Comparison of ENCODE assay signal across 1 cellular context in genomic region chr16:15055141-15056053, GRCh38.
TF ChIP-seq lines count a peak whose summit lies in the region.

No MANE protein-coding gene starts in this region.

TF ChIP-seq in HEK293, 187 proteins besides CTCF, POLR2A, EP300 and RAD21 (continued from another document):
- 0 out of 2 replicates have a peak, but pooled peaks have one; percentile 42 for TF ChIP-seq KLF17 (tag by site-specific recombination; IDR thresholded peaks at IDR 0.05)
- peak; percentile 84 for TF ChIP-seq ZNF580 (tag by site-specific recombination; IDR thresholded peaks at IDR 0.05)
- TF ChIP-seq KLF8 (tag by site-specific recombination; IDR thresholded peaks at IDR 0.05), result peak; percentile 40; the same call in 1 of the 2 replicates
- no peak for TF ChIP-seq ZBTB48 (tag by site-specific recombination; IDR thresholded peaks at IDR 0.05)
- TF ChIP-seq SALL2 (tag by site-specific recombination; IDR thresholded peaks at IDR 0.05; ENCODE audit: borderline replicate concordance), result no peak
- peak; percentile 25; the same call in 1 of the 2 replicates for TF ChIP-seq ZXDB (tag by site-specific recombination; IDR thresholded peaks at IDR 0.05)
- 0 out of 2 replicates have a peak, but pooled peaks have one; percentile 10 for TF ChIP-seq KLF7 (tag by site-specific recombination; IDR thresholded peaks at IDR 0.05; ENCODE audit: borderline replicate concordance)
- TF ChIP-seq ZNF335 (tag by site-specific recombination; conservative IDR thresholded peaks at IDR 0.05), result peak; percentile 44; the same call in 1 of the 2 replicates
- TF ChIP-seq, protein P1, sequence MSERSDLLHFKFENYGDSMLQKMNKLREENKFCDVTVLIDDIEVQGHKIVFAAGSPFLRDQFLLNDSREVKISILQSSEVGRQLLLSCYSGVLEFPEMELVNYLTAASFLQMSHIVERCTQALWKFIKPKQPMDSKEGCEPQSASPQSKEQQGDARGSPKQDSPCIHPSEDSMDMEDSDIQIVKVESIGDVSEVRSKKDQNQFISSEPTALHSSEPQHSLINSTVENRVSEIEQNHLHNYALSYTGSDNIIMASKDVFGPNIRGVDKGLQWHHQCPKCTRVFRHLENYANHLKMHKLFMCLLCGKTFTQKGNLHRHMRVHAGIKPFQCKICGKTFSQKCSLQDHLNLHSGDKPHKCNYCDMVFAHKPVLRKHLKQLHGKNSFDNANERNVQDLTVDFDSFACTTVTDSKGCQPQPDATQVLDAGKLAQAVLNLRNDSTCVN (tag by site-specific recombination; optimal IDR thresholded peaks at IDR 0.05), result peak; percentile 13
- TF ChIP-seq PRDM1 (tag by site-specific recombination; IDR thresholded peaks at IDR 0.05), result no peak
- no peak for TF ChIP-seq YY1 (tag by site-specific recombination; IDR thresholded peaks at IDR 0.05)
- no peak for TF ChIP-seq INSM2 (tag by site-specific recombination; IDR thresholded peaks at IDR 0.05)
- peak; percentile 26; the same call in 1 of the 2 replicates for TF ChIP-seq ZNF596 (tag by site-specific recombination; IDR thresholded peaks at IDR 0.05)
- TF ChIP-seq ZNF473 (tag by site-specific recombination; IDR thresholded peaks at IDR 0.05), result no peak
- TF ChIP-seq ZNF324 (tag by site-specific recombination; IDR thresholded peaks at IDR 0.05), result peak; percentile 48; the same call in 1 of the 2 replicates
- TF ChIP-seq REPIN1 (tag by site-specific recombination; IDR thresholded peaks at IDR 0.05; ENCODE audit: low read depth), result no peak
- TF ChIP-seq ZNF114 (tag by site-specific recombination; IDR thresholded peaks at IDR 0.05), result no peak
- TF ChIP-seq ZNF585B (tag by site-specific recombination; IDR thresholded peaks at IDR 0.05), result no peak
- TF ChIP-seq ZNF600 (tag by site-specific recombination; IDR thresholded peaks at IDR 0.05), result no peak
- TF ChIP-seq ZNF660 (tag by site-specific recombination; IDR thresholded peaks at IDR 0.05), result peak; percentile 35; the same call in 1 of the 2 replicates
- TF ChIP-seq ZNF777 (tag by site-specific recombination; IDR thresholded peaks at IDR 0.05; ENCODE audit: borderline replicate concordance), result peak; percentile 93
- TF ChIP-seq ZNF768 (tag by site-specific recombination; IDR thresholded peaks at IDR 0.05), result peak; percentile 99
- TF ChIP-seq PATZ1 (tag by site-specific recombination; IDR thresholded peaks at IDR 0.05), result peak; percentile 50
- TF ChIP-seq GLIS2 (tag by site-specific recombination; IDR thresholded peaks at IDR 0.05), result peak; percentile 61
- TF ChIP-seq ZSCAN5A (tag by site-specific recombination; IDR thresholded peaks at IDR 0.05), result 0 out of 2 replicates have a peak, but pooled peaks have one; percentile 52
